Comparison of ENCODE assay signal across 17 cellular contexts in genomic region chr15:94277485-94277884, GRCh38.
"Had no signal": no experiment of that assay in that cellular context is flagged by ENCODE, and none has a peak within 500 bp of the region (broad histone marks: within the 10 kb centered on the region; RNA-seq: fewer than 3 reads in every experiment).

No MANE protein-coding gene starts in this region.

- H3K36me3 ChIP-seq: colonic mucosa, left ventricle myocardium inferior, pancreas, sigmoid colon, thoracic aorta had no signal

- FAIRE-seq: kidney, pancreas had no signal

- ATAC-seq: activated CD4-positive, CD25-positive, alpha-beta regulatory T cell treated with anti-CD3 and anti-CD28 coated beads, Interleukin-2, amount 50 U/mL, for 24 hours; esophagus mucosa; mucosa of descending colon; naive thymus-derived CD4-positive, alpha-beta T cell; pancreas had no signal

- H3K4me2 ChIP-seq: hepatocyte had no signal

- H3K27ac ChIP-seq: colonic mucosa, hepatocyte, left ventricle myocardium inferior, pancreas, sigmoid colon, spleen, thoracic aorta had no signal

- H3K9me3 ChIP-seq: colonic mucosa, mucosa of descending colon, pancreas, sigmoid colon, thoracic aorta had no signal

- DNase-seq: activated CD4-positive, alpha-beta T cell treated with anti-CD3 and anti-CD28 coated beads, Interleukin-2, amount 50 U/mL, for 1 hour; activated naive CD4-positive, alpha-beta T cell; activated naive CD8-positive, alpha-beta T cell treated with anti-CD3 and anti-CD28 coated beads, Interleukin-2, amount 10 ng/mL, durations not matched to agents 7 days and 5 days; activated T-cell treated with anti-CD3 and anti-CD28 coated beads for 4 hours; central memory CD4-positive, alpha-beta T cell; colonic mucosa; kidney; left ventricle myocardium inferior; mucosa of descending colon; naive thymus-derived CD4-positive, alpha-beta T cell; pancreas; sigmoid colon; spleen had no signal

- H3K4me3 ChIP-seq: colonic mucosa, hepatocyte, left ventricle myocardium inferior, mucosa of descending colon, pancreas, sigmoid colon, spleen, thoracic aorta had no signal

- H3K27me3 ChIP-seq: colonic mucosa, hepatocyte, pancreas, sigmoid colon, spleen had no signal

- H3K4me1 ChIP-seq: colonic mucosa, left ventricle myocardium inferior, sigmoid colon had no signal
